In genomic region chr17:14303343-14304221, GRCh38 we compare ENCODE assay signal across 10 cellular contexts. TPM values are rescaled to one million over a fixed set of nuclear protein-coding genes. Genes with fewer than 3 reads are reported as not detected.
DNase-seq lines count a peak whose midpoint lies in the region; ATAC-seq lines count a peak whose summit lies in the region.
"Had no signal": no experiment of that assay in that cellular context is flagged by ENCODE, and none has a peak within 500 bp of the region (broad histone marks: within the 10 kb centered on the region; RNA-seq: fewer than 3 reads in every experiment).

No MANE protein-coding gene starts in this region.

- no peak overlapping the region for H3K27ac ChIP-seq in iPS-18a (ENCODE audit: low read length)
- H3K27ac ChIP-seq: KMS-11 had no signal

- no peaks in the 10 kb centered on the region for H3K9me3 ChIP-seq in iPS-18a (ENCODE audit: control insufficient read depth, low read depth, low read length)
- H3K9me3 ChIP-seq: gastroesophageal sphincter had no signal

- peak overlapping the region; percentile 70 for H3K4me3 ChIP-seq in iPS-18a (ENCODE audit: low read length)

- peak; percentile 19 for DNase-seq in LHCN-M2 (ENCODE audit: low read depth)
- DNase-seq in activated T-helper 2 cell treated with anti-CD3 and anti-CD28 coated beads, Interferon-gamma antibody, Interleukin-2, Interleukin-4, amounts not matched to agents 10 μg/mL and 5 μg/mL and 100 μg/mL, durations not matched to agents 14 hours and 24 hours and 36 hours (ENCODE audit: low spot score) = no peak
- peak; percentile 36 for DNase-seq in stimulated activated CD4-positive, alpha-beta T cell treated with anti-CD3 and anti-CD28 coated beads, Interleukin-4, amount 100 ng/mL, for 24 hours
- no peak for DNase-seq in SW 1271 (lab: John Stamatoyannopoulos, UW)

- H3K27me3 ChIP-seq in iPS-18a (ENCODE audit: control insufficient read depth, insufficient read depth, low read length) = peaks cover 77% of the 10 kb centered on the region

- H3K27ac Mint-ChIP-seq in activated T-helper 2 cell treated with anti-CD3 and anti-CD28 coated beads, Interferon-gamma antibody, Interleukin-2, Interleukin-4, amounts not matched to agents 10 μg/mL and 5 μg/mL and 100 μg/mL, durations not matched to agents 14 hours and 24 hours and 36 hours = peak overlapping the region; percentile 28

- peaks cover 10% of the 10 kb centered on the region for H3K27me3 Mint-ChIP-seq in activated T-helper 2 cell treated with anti-CD3 and anti-CD28 coated beads, Interferon-gamma antibody, Interleukin-2, Interleukin-4, amounts not matched to agents 10 μg/mL and 5 μg/mL and 100 μg/mL, durations not matched to agents 14 hours and 24 hours and 36 hours (ENCODE audit: low read depth)

- intact Hi-C loops in activated T-helper 2 cell treated with anti-CD3 and anti-CD28 coated beads, Interferon-gamma antibody, Interleukin-2, Interleukin-4, amounts not matched to agents 10 μg/mL and 5 μg/mL and 100 μg/mL, durations not matched to agents 14 hours and 24 hours and 36 hours (cut with micrococcal nuclease) = loop anchor here (2.0 to 10.0 kb wide), 6 partner anchors 124 to 1285 kb away; partner anchors contain the start of gene ELAC2

- H3K4me3 Mint-ChIP-seq in activated T-helper 2 cell treated with anti-CD3 and anti-CD28 coated beads, Interferon-gamma antibody, Interleukin-2, Interleukin-4, amounts not matched to agents 10 μg/mL and 5 μg/mL and 100 μg/mL, durations not matched to agents 14 hours and 24 hours and 36 hours (ENCODE audit: low read depth) = peak overlapping the region; percentile 75

- H3K36me3 Mint-ChIP-seq in activated T-helper 2 cell treated with anti-CD3 and anti-CD28 coated beads, Interferon-gamma antibody, Interleukin-2, Interleukin-4, amounts not matched to agents 10 μg/mL and 5 μg/mL and 100 μg/mL, durations not matched to agents 14 hours and 24 hours and 36 hours (ENCODE audit: low read depth) = peaks cover 40% of the 10 kb centered on the region

- H3K9me3 Mint-ChIP-seq in activated T-helper 2 cell treated with anti-CD3 and anti-CD28 coated beads, Interferon-gamma antibody, Interleukin-2, Interleukin-4, amounts not matched to agents 10 μg/mL and 5 μg/mL and 100 μg/mL, durations not matched to agents 14 hours and 24 hours and 36 hours = no peaks in the 10 kb centered on the region

- H3K9ac ChIP-seq in iPS-18a (ENCODE audit: low read length) = peak overlapping the region; percentile 34
- H3K9ac ChIP-seq: KMS-11 had no signal

- ATAC-seq in GM18502 (IDR thresholded peaks at IDR 0.05; ENCODE audit: poor library complexity, unreplicated experiment) (no peak), HG02798 (IDR thresholded peaks at IDR 0.05; ENCODE audit: poor library complexity, unreplicated experiment) (no peak), GM18909 (IDR thresholded peaks at IDR 0.05; ENCODE audit: poor library complexity, unreplicated experiment) (no peak)

- peaks cover 58% of the 10 kb centered on the region for H3K4me1 Mint-ChIP-seq in activated T-helper 2 cell treated with anti-CD3 and anti-CD28 coated beads, Interferon-gamma antibody, Interleukin-2, Interleukin-4, amounts not matched to agents 10 μg/mL and 5 μg/mL and 100 μg/mL, durations not matched to agents 14 hours and 24 hours and 36 hours (ENCODE audit: low read depth)

- H3K4me1 ChIP-seq in iPS-18a (ENCODE audit: control insufficient read depth, low read depth, low read length) = peaks cover 60% of the 10 kb centered on the region

- no peaks in the 10 kb centered on the region for H3K36me3 ChIP-seq in iPS-18a (ENCODE audit: control insufficient read depth, low read depth, low read length)
- H3K36me3 ChIP-seq: gastroesophageal sphincter had no signal

RNA-seq across cellular contexts. Expression of gene HS3ST3B1, which starts 2.7 kb away (rescaled TPM):
- 6.9 and 7.7 TPM in 2 replicates for total RNA-seq in LHCN-M2 (2014; rRNA removed)
- 2.3 TPM for polyA plus RNA-seq in LHCN-M2 (2012)
- total RNA-seq in activated T-helper 2 cell treated with anti-CD3 and anti-CD28 coated beads, Interferon-gamma antibody, Interleukin-2, Interleukin-4, amounts not matched to agents 10 μg/mL and 5 μg/mL and 100 μg/mL, durations not matched to agents 14 hours and 24 hours and 36 hours = 8.6 and 9.8 TPM in 2 replicates

Comparison
In these comparisons a context has a peak if more than half of its experiments do, and no peak if none do; other contexts are left out.
1. DNase-seq: peak in LHCN-M2 (single experiment) and stimulated activated CD4-positive, alpha-beta T cell treated with anti-CD3 and anti-CD28 coated beads, Interleukin-4, amount 100 ng/mL, for 24 hours (single experiment); none in activated T-helper 2 cell treated with anti-CD3 and anti-CD28 coated beads, Interferon-gamma antibody, Interleukin-2, Interleukin-4, amounts not matched to agents 10 μg/mL and 5 μg/mL and 100 μg/mL, durations not matched to agents 14 hours and 24 hours and 36 hours (single experiment) and SW 1271 (0 of 2).